Comparison of ENCODE assay signal across 17 cellular contexts in genomic region chr2:20930928-20931327, GRCh38.
DNase-seq lines count a peak whose midpoint lies in the region; FAIRE-seq and TF ChIP-seq lines count a peak whose summit lies in the region.
"Had no signal": no experiment of that assay in that cellular context is flagged by ENCODE, and none has a peak within 500 bp of the region (broad histone marks: within the 10 kb centered on the region; RNA-seq: fewer than 3 reads in every experiment).

No MANE protein-coding gene starts in this region.

- peak overlapping the region; percentile 18 for H3K4me2 ChIP-seq in astrocyte (ENCODE audit: low read length)
- H3K4me2 ChIP-seq: PC-9 had no signal

- H3K4me1 ChIP-seq in astrocyte (ENCODE audit: insufficient read depth, low read length) = peaks cover 5% of the 10 kb centered on the region
- peaks cover 0 to 52% (median 49%) of the 10 kb centered on the region in 4 donors for H3K4me1 ChIP-seq in sigmoid colon
- H3K4me1 ChIP-seq: thyroid gland had no signal

- intact Hi-C loops in sigmoid colon (cut with DNase I) = no loop called here
- intact Hi-C loops in posterior vena cava (cut with DNase I) = no loop called here

- no peaks in the 10 kb centered on the region for H3K79me2 ChIP-seq in astrocyte (ENCODE audit: insufficient read depth, low read length)

- H3K4me1 Mint-ChIP-seq in astrocyte (ENCODE audit: low read depth, unreplicated experiment) = peaks cover 36% of the 10 kb centered on the region

- no peak for TF ChIP-seq CTCF in astrocyte (IDR thresholded peaks at IDR 0.05; ENCODE audit: insufficient read depth, low read depth, low read length)
- TF ChIP-seq CTCF in sigmoid colon (IDR thresholded peaks at IDR 0.05) = no peak
- TF ChIP-seq CTCF in GM13976 (IDR thresholded peaks at IDR 0.05; ENCODE audit: borderline replicate concordance, control extremely low read depth, extremely low read depth, insufficient read depth, missing control alignments) = no peak

- H3K27ac ChIP-seq in astrocyte (ENCODE audit: low read depth, low read length) (no peak overlapping the region), sigmoid colon (peak overlapping the region in 3 of 4 donors; percentile 26 to 69 (median 58))
- H3K27ac ChIP-seq: PC-9, thyroid gland had no signal

- FAIRE-seq in astrocyte (lab: Jason Lieb, UNC) = peak; percentile 45

- peak; percentile 58 for DNase-seq in HCEC 1CT
- DNase-seq in astrocyte (ENCODE audit: low read depth) = peak; percentile 73
- DNase-seq in iris pigment epithelial cell (ENCODE audit: low read depth) = peak; percentile 81
- no peak for DNase-seq in sigmoid colon
- no peak for DNase-seq in GM13976 (ENCODE audit: low spot score)
- no peak for DNase-seq in posterior vena cava (ENCODE audit: low spot score)
- DNase-seq in NCI-H1105 treated with DMSO at 0.1 percent for 48 hours (lab: John Stamatoyannopoulos, UW) = no peak
- DNase-seq in NCI-H1092 treated with DMSO at 0.1 percent for 48 hours (lab: John Stamatoyannopoulos, UW) = no peak
- DNase-seq: activated CD4-positive, alpha-beta T cell treated with anti-CD3 and anti-CD28 coated beads, Interleukin-2, amount 50 U/mL, for 4 hours; activated effector memory CD4-positive, alpha-beta T cell treated with anti-CD3 and anti-CD28 coated beads, Interleukin-2, amount 50 U/mL, for 16 hours; central memory CD4-positive, alpha-beta T cell; NCI-H1105; stimulated activated CD4-positive, alpha-beta T cell treated with anti-CD3 and anti-CD28 coated beads, Interleukin-12 subunit alpha, Interleukin-12 subunit beta, amount 100 ng/mL, for 4 hours; T1000; thyroid gland had no signal

- peak overlapping the region; percentile 88 for H3K27ac Mint-ChIP-seq in astrocyte (ENCODE audit: unreplicated experiment)
- H3K27ac Mint-ChIP-seq: nephron had no signal

- H3K36me3 ChIP-seq in astrocyte (ENCODE audit: insufficient read depth, low read length) = no peaks in the 10 kb centered on the region
- H3K36me3 ChIP-seq in sigmoid colon = no peaks in the 10 kb centered on the region
- H3K36me3 ChIP-seq: thyroid gland had no signal

- no peak overlapping the region for H2AFZ ChIP-seq in astrocyte (ENCODE audit: low read depth, low read length)
- H2AFZ ChIP-seq: PC-9 had no signal

- no peaks in the 10 kb centered on the region for H4K20me1 ChIP-seq in astrocyte (ENCODE audit: insufficient read depth, low read length)

- H3K9ac ChIP-seq in astrocyte (ENCODE audit: low read length) = no peak overlapping the region

- whole genome bisulfite sequencing in sigmoid colon, 2 donors = 56 to 66% methylated on average over 3 of the region's 3 CpGs

- in situ Hi-C loops in GM13976 (cut with MboI; ENCODE audit: low sequenced_read_pairs, unreplicated experiment) = no loop called here

- TF ChIP-seq POLR2A in sigmoid colon (IDR thresholded peaks at IDR 0.05) = no peak

- no peaks in the 10 kb centered on the region for H3K36me3 Mint-ChIP-seq in astrocyte (ENCODE audit: low read depth, unreplicated experiment)

- no peak for TF ChIP-seq EP300 in sigmoid colon (IDR thresholded peaks at IDR 0.05)

- peaks cover 13% of the 10 kb centered on the region for H3K27me3 Mint-ChIP-seq in astrocyte (ENCODE audit: low read depth, unreplicated experiment)

- H3K4me3 Mint-ChIP-seq in astrocyte (ENCODE audit: unreplicated experiment) = no peak overlapping the region
- H3K4me3 Mint-ChIP-seq: nephron had no signal

- H3K4me3 ChIP-seq in astrocyte (ENCODE audit: insufficient read depth, low read depth, low read length) (no peak overlapping the region), sigmoid colon (no peak overlapping the region)
- H3K4me3 ChIP-seq: PC-9, thyroid gland had no signal

- no peaks in the 10 kb centered on the region for H3K27me3 ChIP-seq in astrocyte (ENCODE audit: insufficient read depth, low read length)
- H3K27me3 ChIP-seq in sigmoid colon = no peaks in the 10 kb centered on the region
- H3K27me3 ChIP-seq: thyroid gland had no signal

- H3K9me3 ChIP-seq in astrocyte (ENCODE audit: insufficient read depth, low read depth, low read length) = peaks cover 4% of the 10 kb centered on the region
- H3K9me3 ChIP-seq in sigmoid colon = no peaks in the 10 kb centered on the region
- H3K9me3 ChIP-seq: thyroid gland had no signal

- H3K9me3 Mint-ChIP-seq in astrocyte (ENCODE audit: unreplicated experiment) = peaks cover 14% of the 10 kb centered on the region

Comparison
In these comparisons a context has a peak if more than half of its experiments do, and no peak if none do; other contexts are left out.
1. DNase-seq: peak in HCEC 1CT (single experiment), astrocyte (single experiment) and iris pigment epithelial cell (single experiment); none in sigmoid colon (single experiment), GM13976 (single experiment), posterior vena cava (single experiment), NCI-H1105 treated with DMSO at 0.1 percent for 48 hours (single experiment) and NCI-H1092 treated with DMSO at 0.1 percent for 48 hours (single experiment).